ENCODE assay signal across 7 cellular contexts in the genomic region with DNA sequence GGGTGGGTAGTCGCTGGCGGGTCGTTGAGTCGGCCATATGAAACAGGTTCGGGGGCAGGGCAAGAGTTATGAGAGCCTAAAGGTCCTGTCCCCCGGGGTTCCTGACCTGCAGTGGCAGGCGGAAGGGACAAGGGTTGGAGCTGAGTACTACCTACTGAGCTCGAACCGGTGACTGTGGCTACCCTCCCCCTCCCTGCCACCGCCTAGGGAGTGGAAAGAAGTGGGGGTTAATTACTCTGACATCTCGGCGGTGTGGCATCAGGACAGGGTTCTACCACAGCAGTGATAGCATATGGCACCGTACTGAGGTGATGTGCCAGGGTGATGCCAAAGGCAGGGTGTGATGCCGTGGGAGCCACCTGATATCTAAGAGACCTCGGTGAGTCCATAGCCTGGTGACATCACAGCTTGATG. TPM values are rescaled to one million over a fixed set of nuclear protein-coding genes. Genes with fewer than 3 reads are reported as not detected.
DNase-seq lines count a peak whose midpoint lies in the region; ATAC-seq and TF ChIP-seq lines count a peak whose summit lies in the region.

No MANE protein-coding gene starts in this region.

- H3K4me3 ChIP-seq in GM12865 (ENCODE audit: low read depth, low read length) (peak overlapping the region; percentile 84), ascending aorta (peak overlapping the region; percentile 50 to 77), thyroid gland (replicated peaks in 1 of 3) (peak overlapping the region in 2 of 3 donors; percentile 34 to 47)

- peak; percentile 36 for ATAC-seq in GM21367 (IDR thresholded peaks at IDR 0.05; ENCODE audit: unreplicated experiment)
- ATAC-seq in HG03521 (IDR thresholded peaks at IDR 0.05; ENCODE audit: unreplicated experiment) = peak; percentile 27

- intact Hi-C loops in ascending aorta (cut with DNase I) (loop anchor here (2.0 to 5.0 kb wide), 7 partner anchors 265 to 1445 kb away; a partner anchor contains a TSS), thyroid gland (cut with DNase I) (no loop called here)

- H3K4me1 ChIP-seq in ascending aorta (no peaks in the 10 kb centered on the region), thyroid gland (no peaks in the 10 kb centered on the region)

- no peak for TF ChIP-seq POLR2A in thyroid gland (IDR thresholded peaks at IDR 0.05)

- H3K36me3 ChIP-seq in ascending aorta (peaks cover 0 to under 1% of the 10 kb centered on the region in 2 donors), thyroid gland (no peaks in the 10 kb centered on the region)

- H3K27ac ChIP-seq in ascending aorta (peak overlapping the region in 1 of 2 donors; percentile 45), thyroid gland (peak overlapping the region in 2 of 3 donors; percentile 41 to 51)

- H3K9me3 ChIP-seq in ascending aorta (no peaks in the 10 kb centered on the region), thyroid gland (no peaks in the 10 kb centered on the region)

- DNase-seq in GM12865 (ENCODE audit: low read depth) (no peak), ascending aorta (ENCODE audit: low spot score in 2 of 2) (no peak), kidney tubule cell (ENCODE audit: low spot score) (peak; percentile 32), thyroid gland (no peak)
- no peak for DNase-seq in effector CD8-positive, alpha-beta T cell (lab: John Stamatoyannopoulos, UW)

- 0 to 1% methylated on average over 5 to 15 of the region's 15 CpGs for WGBS in thyroid gland, 2 donors

- no peaks in the 10 kb centered on the region for H3K27me3 ChIP-seq in ascending aorta
- no peaks in the 10 kb centered on the region for H3K27me3 ChIP-seq in thyroid gland

- TF ChIP-seq CTCF in GM12865 (IDR thresholded peaks at IDR 0.05; ENCODE audit: insufficient read depth, low read depth, low read length, missing control alignments) = no peak
- no peak for TF ChIP-seq CTCF in ascending aorta (IDR thresholded peaks at IDR 0.05)
- no peak for TF ChIP-seq CTCF in thyroid gland (IDR thresholded peaks at IDR 0.05)

RNA-seq across cellular contexts. Expression of a gene that starts 0.3 kb away (rescaled TPM):
- total RNA-seq in ascending aorta = 15.0 TPM
- total RNA-seq in thyroid gland = 10 to 100 TPM; 12.4 to 25.0 (median 18.8) TPM

RNA-seq across cellular contexts. Expression of a gene that starts 0.5 kb away (rescaled TPM):
- total RNA-seq in ascending aorta (11.5 TPM), thyroid gland (10 to 100 TPM; 43.6 to 45.6 (median 44.2) TPM)

RNA-seq across cellular contexts. Expression of a gene that starts 47.0 kb away (rescaled TPM):
- total RNA-seq in ascending aorta (2.9 TPM), thyroid gland (1 to 10 TPM in 1 of 4 donors, under 1 TPM in 2, not detected in 1; 0.20 to 6.2 (median 0.33) TPM)
